ENCODE assay signal across 15 cellular contexts in genomic region chr1:30413606-30414005, GRCh38.
"Had no signal": no experiment of that assay in that cellular context is flagged by ENCODE, and none has a peak within 500 bp of the region (broad histone marks: within the 10 kb centered on the region; RNA-seq: fewer than 3 reads in every experiment).

No MANE protein-coding gene starts in this region.

- H3K4me3 ChIP-seq: breast epithelium, dorsolateral prefrontal cortex, left lung, pancreas, SJSA1, tibial nerve had no signal

- ATAC-seq: foreskin keratinocyte, left lung, pancreas had no signal

- DNase-seq: activated CD4-positive, alpha-beta memory T cell treated with anti-CD3 and anti-CD28 coated beads, Interleukin-2, amount 10 ng/mL, durations not matched to agents 7 days and 5 days; activated CD4-positive, alpha-beta T cell treated with anti-CD3 and anti-CD28 coated beads for 1 hour; activated gamma-delta T cell treated with Interleukin-2 at 50 U/mL for 16 hours; activated naive CD8-positive, alpha-beta T cell treated with anti-CD3 and anti-CD28 coated beads for 36 hours; dorsolateral prefrontal cortex; foreskin keratinocyte; left lung; mesenchymal stem cell; stimulated activated CD4-positive, alpha-beta T cell treated with anti-CD3 and anti-CD28 coated beads, Interleukin-4, amount 100 ng/mL, for 4 hours; T-helper 9 cell had no signal

- H3K9me3 Mint-ChIP-seq: activated CD4-positive, alpha-beta memory T cell treated with anti-CD3 and anti-CD28 coated beads, Interleukin-2, amount 10 ng/mL, durations not matched to agents 7 days and 5 days; activated naive CD8-positive, alpha-beta T cell treated with anti-CD3 and anti-CD28 coated beads for 36 hours; neural crest cell had no signal

- H3K4me3 Mint-ChIP-seq: activated CD4-positive, alpha-beta memory T cell treated with anti-CD3 and anti-CD28 coated beads, Interleukin-2, amount 10 ng/mL, durations not matched to agents 7 days and 5 days; activated naive CD8-positive, alpha-beta T cell treated with anti-CD3 and anti-CD28 coated beads for 36 hours; neural crest cell had no signal

- H3K27ac Mint-ChIP-seq: activated CD4-positive, alpha-beta memory T cell treated with anti-CD3 and anti-CD28 coated beads, Interleukin-2, amount 10 ng/mL, durations not matched to agents 7 days and 5 days; activated naive CD8-positive, alpha-beta T cell treated with anti-CD3 and anti-CD28 coated beads for 36 hours had no signal

- H3K36me3 Mint-ChIP-seq: activated naive CD8-positive, alpha-beta T cell treated with anti-CD3 and anti-CD28 coated beads for 36 hours had no signal

- H3K4me1 Mint-ChIP-seq: activated CD4-positive, alpha-beta memory T cell treated with anti-CD3 and anti-CD28 coated beads, Interleukin-2, amount 10 ng/mL, durations not matched to agents 7 days and 5 days; activated naive CD8-positive, alpha-beta T cell treated with anti-CD3 and anti-CD28 coated beads for 36 hours; neural crest cell had no signal
